In genomic region chr17:75832652-75833400, GRCh38 we compare ENCODE assay signal across 1 cellular context.
TF ChIP-seq lines count a peak whose summit lies in the region.

No MANE protein-coding gene starts in this region.

TF ChIP-seq in GM12878, 131 proteins besides CTCF, POLR2A, EP300 and RAD21:
- TF ChIP-seq YBX1 (IDR thresholded peaks at IDR 0.05) (no peak), RUNX3 (IDR thresholded peaks at IDR 0.05; ENCODE audit: low read length) (no peak), KLF5 (IDR thresholded peaks at IDR 0.05; ENCODE audit: partially characterized antibody) (no peak), ZNF207 (IDR thresholded peaks at IDR 0.05; ENCODE audit: borderline replicate concordance) (no peak), ZZZ3 (IDR thresholded peaks at IDR 0.05; ENCODE audit: control insufficient read depth, insufficient read length, low read depth) (no peak), RFX5 (IDR thresholded peaks at IDR 0.05; ENCODE audit: low read depth, low read length) (no peak), MTA2 (IDR thresholded peaks at IDR 0.05; ENCODE audit: low read depth) (no peak), E2F8 (IDR thresholded peaks at IDR 0.05; ENCODE audit: low read depth, partially characterized antibody) (no peak), CEBPZ (IDR thresholded peaks at IDR 0.05; ENCODE audit: low read depth, low read length) (no peak), POLR2AphosphoS2 (IDR thresholded peaks at IDR 0.05; ENCODE audit: low read depth, low read length) (no peak), HCFC1 (IDR thresholded peaks at IDR 0.05; ENCODE audit: low read length) (no peak), CBX3 (IDR thresholded peaks at IDR 0.05; ENCODE audit: borderline replicate concordance, low read depth) (no peak)
